8 cellular contexts compared by ENCODE assay signal in the genomic region with DNA sequence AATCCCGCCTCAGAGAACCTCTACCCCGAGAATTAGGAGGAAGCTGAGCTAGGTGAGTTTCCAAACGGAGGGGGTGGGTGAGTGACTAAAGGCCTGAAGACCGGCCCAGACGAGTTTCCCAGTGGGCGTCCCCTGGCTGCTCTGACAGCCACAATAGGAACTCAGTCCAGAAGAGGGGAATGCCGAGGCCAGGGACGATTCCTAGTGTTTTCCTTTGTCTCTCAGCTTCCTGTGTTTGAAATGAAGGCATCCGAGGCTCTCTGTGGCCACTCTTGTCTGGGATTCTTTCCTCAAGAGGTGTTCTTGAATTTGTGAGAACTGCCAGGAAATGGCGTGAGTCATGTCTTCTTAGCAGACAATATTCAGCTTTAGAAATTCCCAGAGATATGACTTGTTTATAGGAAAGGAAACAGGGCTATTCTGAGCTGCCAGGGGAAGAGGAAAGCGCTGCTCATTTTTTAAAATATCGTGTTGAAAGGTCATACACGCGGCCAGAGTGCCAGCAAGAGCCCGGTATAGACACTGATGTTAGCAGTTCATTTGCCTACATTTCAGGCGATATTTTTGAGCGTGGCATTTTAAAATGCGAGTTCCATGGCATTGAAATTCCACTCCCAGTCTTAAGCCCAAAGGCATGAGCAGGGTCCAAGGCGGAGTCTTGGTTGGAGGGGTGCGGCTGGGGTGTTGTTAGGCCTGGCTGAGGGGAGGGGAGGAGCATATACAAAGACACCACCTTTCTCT.
A peak's percentile ranks its signal among the peaks of the same experiment; 100 is the strongest.
DNase-seq lines count a peak whose midpoint lies in the region; ATAC-seq and TF ChIP-seq lines count a peak whose summit lies in the region.

No MANE protein-coding gene starts in this region.

- H3F3A ChIP-seq in GM23338 (replicated peaks; ENCODE audit: low read depth), result peaks cover 5% of the 10 kb centered on the region

- H3K4me1 Mint-ChIP-seq in GM23338, result peaks cover 47% of the 10 kb centered on the region

- intact Hi-C loops in mammary epithelial cell (cut with micrococcal nuclease), result loop anchor here (1.0 to 5.0 kb wide), 9 partner anchors 24 to 532 kb away; no protein-coding TSS in a partner anchor

- BruUV-seq in mammary epithelial cell (replicated peaks; lab: Mats Ljungman, UMichigan), result TSS peak; percentile 62

- peaks cover 8% of the 10 kb centered on the region for H3K27me3 Mint-ChIP-seq in GM23338 (ENCODE audit: insufficient read depth, low read depth, poor library complexity)

- H3K36me3 ChIP-seq in GM23338 (ENCODE audit: insufficient read depth), result no peaks in the 10 kb centered on the region
- no peaks in the 10 kb centered on the region for H3K36me3 ChIP-seq in OCI-LY3 (replicated peaks; ENCODE audit: low read depth, low read length)
- H3K36me3 ChIP-seq in mammary epithelial cell (ENCODE audit: insufficient read depth, low read length), result no peaks in the 10 kb centered on the region

- H3K9ac ChIP-seq in OCI-LY3 (ENCODE audit: low read length), result no peak overlapping the region; the same call in 1 of the 2 replicates
- H3K9ac ChIP-seq in mammary epithelial cell (ENCODE audit: insufficient read depth, low read length), result peak overlapping the region; percentile 95

- H3K9me3 Mint-ChIP-seq in GM23338, result no peaks in the 10 kb centered on the region

- CTCF ChIA-PET in mammary epithelial cell (lab: Charles Lee; ENCODE audit: low non-redundant PET), result interaction anchor here (0.6 kb wide), 1 partner anchor 19 kb away, joined by 4 read pairs; no protein-coding TSS in a partner anchor

- ATAC-seq in GM23338 (peak; percentile 97), HG03135 (IDR thresholded peaks at IDR 0.05; ENCODE audit: unreplicated experiment) (no peak)

- 0 out of 2 replicates have a peak overlapping the region, but pooled peaks have one; percentile 35 for H2AFZ ChIP-seq in GM23338
- no peak overlapping the region for H2AFZ ChIP-seq in OCI-LY3 (ENCODE audit: low read depth, low read length)
- H2AFZ ChIP-seq in mammary epithelial cell (ENCODE audit: low read depth, low read length), result peak overlapping the region; percentile 22

- peak overlapping the region; percentile 57 for H3K4me3 Mint-ChIP-seq in GM23338

- H3K9me3 ChIP-seq in OCI-LY3 (ENCODE audit: insufficient read depth, low read length), result no peaks in the 10 kb centered on the region
- H3K9me3 ChIP-seq in mammary epithelial cell (replicated peaks; ENCODE audit: insufficient read depth, low read length), result no peaks in the 10 kb centered on the region

- WGBS in mammary epithelial cell (ENCODE audit: low coverage, missing lambda C conversion rate), result 3% methylated on average over 17 of the region's 20 CpGs

- H3K36me3 Mint-ChIP-seq in GM23338 (ENCODE audit: low read depth), result no peaks in the 10 kb centered on the region

- H3K27me3 ChIP-seq in GM23338 (ENCODE audit: insufficient read depth), result no peaks in the 10 kb centered on the region
- no peaks in the 10 kb centered on the region for H3K27me3 ChIP-seq in OCI-LY3 (ENCODE audit: low read depth, low read length)
- H3K27me3 ChIP-seq in mammary epithelial cell (ENCODE audit: insufficient read depth, low read length), result no peaks in the 10 kb centered on the region

- H3K27ac ChIP-seq in GM23338 (ENCODE audit: low read depth) (peak overlapping the region; percentile 89), OCI-LY3 (ENCODE audit: low read length) (no peak overlapping the region), mammary epithelial cell (ENCODE audit: insufficient read depth, low read depth, low read length) (peak overlapping the region; percentile 99)

- in situ Hi-C loops in mammary epithelial cell (cut with MboI; ENCODE audit: low sequenced_read_pairs in 2 of 2), result loop anchor here in 1 of 2 donors (10.0 kb wide), 1 partner anchor 170 kb away; a partner anchor contains a TSS

- H3K79me2 ChIP-seq in GM23338 (replicated peaks; ENCODE audit: insufficient read depth) (no peaks in the 10 kb centered on the region), OCI-LY3 (ENCODE audit: low read length) (no peaks in the 10 kb centered on the region), mammary epithelial cell (ENCODE audit: insufficient read depth, low read length) (no peaks in the 10 kb centered on the region)

- TF ChIP-seq CTCF in GM23338 (conservative IDR thresholded peaks at IDR 0.05; ENCODE audit: low read depth in 2 of 2) (no peak), OCI-LY3 (IDR thresholded peaks at IDR 0.05; ENCODE audit: low read depth, low read length) (no peak), mammary epithelial cell (conservative IDR thresholded peaks at IDR 0.05 in 1 of 2, IDR thresholded peaks at IDR 0.05 in 1 of 2; ENCODE audit: extremely low read depth in 1 of 2, insufficient read depth in 1 of 2, low read depth in 1 of 2, low read length in 2 of 2) (no peak)

- DNase-seq in DMS53 (lab: John Stamatoyannopoulos, UW) (peak; percentile 86), GM23338 (ENCODE audit: low spot score) (peak; percentile 93), mammary epithelial cell (peak; percentile 99), kidney glomerular epithelial cell (lab: John Stamatoyannopoulos, UW) (peak; percentile 100), SK-N-DZ (ENCODE audit: low spot score) (no peak)
- peak; percentile 8 for DNase-seq in stimulated activated CD4-positive, alpha-beta T cell treated with anti-CD3 and anti-CD28 coated beads, Interleukin-4, amount 100 ng/mL, for 1 hour

- 0 out of 2 replicates have a peak, but pooled peaks cover 5% of the 10 kb centered on the region for H3K9me2 ChIP-seq in GM23338 (ENCODE audit: insufficient read depth)

- peaks cover 23% of the 10 kb centered on the region for H3K4me1 ChIP-seq in GM23338 (ENCODE audit: insufficient read depth)
- peaks cover 47% of the 10 kb centered on the region for H3K4me1 ChIP-seq in OCI-LY3 (ENCODE audit: low read length)
- H3K4me1 ChIP-seq in mammary epithelial cell (ENCODE audit: insufficient read depth, low read length), result peaks cover 87% of the 10 kb centered on the region

- H3K4me2 ChIP-seq in GM23338 (peak overlapping the region; percentile 20), OCI-LY3 (ENCODE audit: low read length) (peak overlapping the region; percentile 56), mammary epithelial cell (ENCODE audit: insufficient read depth, low read depth, low read length) (peak overlapping the region; percentile 84)

- H3K4me3 ChIP-seq in GM23338 (peak overlapping the region; percentile 15; the same call in 1 of the 2 replicates), OCI-LY3 (ENCODE audit: low read length) (peak overlapping the region; percentile 30), mammary epithelial cell (replicated peaks in 1 of 3; ENCODE audit: insufficient read depth in 1 of 3, low read depth in 2 of 3, low read length in 3 of 3) (peak overlapping the region; percentile 3 to 26 (median 20))

- no peaks in the 10 kb centered on the region for H4K20me1 ChIP-seq in GM23338 (replicated peaks; ENCODE audit: insufficient read depth)
- H4K20me1 ChIP-seq in OCI-LY3 (ENCODE audit: insufficient read depth, low read length), result no peaks in the 10 kb centered on the region
- no peaks in the 10 kb centered on the region for H4K20me1 ChIP-seq in mammary epithelial cell (ENCODE audit: insufficient read depth, low read length)

- dilution Hi-C loops in mammary epithelial cell (cut with HindIII; ENCODE audit: low sequenced_read_pairs), result loop anchor here (5.0 kb wide), 1 partner anchor 98 kb away; no protein-coding TSS in a partner anchor

- H3K27ac Mint-ChIP-seq in GM23338, result peak overlapping the region; percentile 97

TF ChIP-seq in GM23338, 12 proteins besides CTCF, POLR2A, EP300 and RAD21:
- no peak for TF ChIP-seq ZNF114 (CRISPR knock-in tag; IDR thresholded peaks at IDR 0.05)
- no peak for TF ChIP-seq ZNF331 (CRISPR knock-in tag; IDR thresholded peaks at IDR 0.05; ENCODE audit: low read depth)
- no peak for TF ChIP-seq EZH2phosphoT487 (IDR thresholded peaks at IDR 0.05; ENCODE audit: unreplicated experiment)
- TF ChIP-seq, protein P1, sequence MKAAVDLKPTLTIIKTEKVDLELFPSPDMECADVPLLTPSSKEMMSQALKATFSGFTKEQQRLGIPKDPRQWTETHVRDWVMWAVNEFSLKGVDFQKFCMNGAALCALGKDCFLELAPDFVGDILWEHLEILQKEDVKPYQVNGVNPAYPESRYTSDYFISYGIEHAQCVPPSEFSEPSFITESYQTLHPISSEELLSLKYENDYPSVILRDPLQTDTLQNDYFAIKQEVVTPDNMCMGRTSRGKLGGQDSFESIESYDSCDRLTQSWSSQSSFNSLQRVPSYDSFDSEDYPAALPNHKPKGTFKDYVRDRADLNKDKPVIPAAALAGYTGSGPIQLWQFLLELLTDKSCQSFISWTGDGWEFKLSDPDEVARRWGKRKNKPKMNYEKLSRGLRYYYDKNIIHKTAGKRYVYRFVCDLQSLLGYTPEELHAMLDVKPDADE (IDR thresholded peaks at IDR 0.05), result peak; percentile 71
- 0 out of 2 replicates have a peak, but pooled peaks have one; percentile 20 for TF ChIP-seq POLR2AphosphoS5 (IDR thresholded peaks at IDR 0.05; ENCODE audit: low read depth)
- TF ChIP-seq STAT1 (IDR thresholded peaks at IDR 0.05; ENCODE audit: unreplicated experiment), result no peak
- no peak for TF ChIP-seq EZH2 (IDR thresholded peaks at IDR 0.05; ENCODE audit: low read depth, unreplicated experiment)

Comparison
In these comparisons a context has a peak if more than half of its experiments do, and no peak if none do; other contexts are left out.
1. H3K4me2 ChIP-seq: peak in every context shown above with its lines; median percentile 84 in mammary epithelial cell; 56 in OCI-LY3; 20 in GM23338.